23 cellular contexts compared by ENCODE assay signal in the genomic region with DNA sequence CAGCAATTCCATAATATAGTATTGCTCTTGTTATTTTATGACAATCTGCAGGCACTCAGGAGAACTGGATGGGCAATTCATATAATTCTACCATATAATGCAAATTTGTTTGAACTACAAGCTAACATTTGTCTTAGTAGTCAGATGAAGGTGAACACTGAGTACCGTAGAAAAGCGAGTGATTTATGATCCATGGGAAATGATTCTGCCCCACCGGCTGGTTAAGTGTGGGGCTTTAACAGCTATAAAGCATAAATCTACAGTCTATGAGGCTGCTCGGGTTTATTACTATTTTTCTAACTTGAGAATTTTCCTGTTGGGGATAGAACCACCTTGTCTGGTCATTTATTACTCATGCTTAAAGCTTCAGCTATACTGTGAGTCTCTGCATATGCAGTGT.
A peak's percentile ranks its signal among the peaks of the same experiment; 100 is the strongest.
DNase-seq lines count a peak whose midpoint lies in the region; ATAC-seq, FAIRE-seq and TF ChIP-seq lines count a peak whose summit lies in the region.
"Had no signal": no experiment of that assay in that cellular context is flagged by ENCODE, and none has a peak within 500 bp of the region (broad histone marks: within the 10 kb centered on the region; RNA-seq: fewer than 3 reads in every experiment).

No MANE protein-coding gene starts in this region.

- TF ChIP-seq CTCF in OCI-LY1 (IDR thresholded peaks at IDR 0.05; ENCODE audit: low read length) (no peak), HepG2 (CRISPR knock-in tag; IDR thresholded peaks at IDR 0.05) (no peak)

- no peaks in the 10 kb centered on the region for H4K20me1 ChIP-seq in OCI-LY1 (ENCODE audit: insufficient read depth, low read length)
- H4K20me1 ChIP-seq in HepG2 (ENCODE audit: insufficient read depth, low read length): no peaks in the 10 kb centered on the region
- H4K20me1 ChIP-seq: BLaER1 had no signal

- POLR2A ChIA-PET in HepG2 (lab: Yijun Ruan, JAX): no interaction called here

- DNase-seq in NCI-H1417 (lab: John Stamatoyannopoulos, UW): peak in 2 of 3 experiments; percentile 8 to 54
- DNase-seq in NCI-H1417 treated with DMSO at 0.1 percent for 48 hours (lab: John Stamatoyannopoulos, UW): no peak
- peak; percentile 63 for DNase-seq in left kidney (ENCODE audit: low read depth, low spot score)
- DNase-seq in HepG2 (ENCODE audit: low spot score): no peak
- DNase-seq in natural killer cell treated with Interleukin-12 subunit alpha and Interleukin-12 subunit beta and Interleukin-15 and Interleukin-18, amount 100 ng/mL, for 72 hours (ENCODE audit: low spot score): no peak
- no peak for DNase-seq in activated CD4-positive, alpha-beta T cell treated with anti-CD3 and anti-CD28 coated beads for 48 hours
- no peak for DNase-seq in cerebellum (ENCODE audit: low spot score)
- DNase-seq: Caco-2; CD4-positive, CD25-positive, alpha-beta regulatory T cell; CD8-positive, alpha-beta T cell; DMS153; DND-41; GOT3 had no signal

- H3K4me2 ChIP-seq in OCI-LY1 (ENCODE audit: low read length): no peak overlapping the region
- H3K4me2 ChIP-seq in HepG2 (ENCODE audit: low read depth, low read length): no peak overlapping the region
- H3K4me2 ChIP-seq: BLaER1 had no signal

- no peak for TF ChIP-seq EP300 in HepG2 (IDR thresholded peaks at IDR 0.05; ENCODE audit: low read depth in 2 of 2, low read length in 2 of 2)
- TF ChIP-seq EP300 in HepG2 (CRISPR knock-in tag; IDR thresholded peaks at IDR 0.05; ENCODE audit: borderline replicate concordance): no peak

- H3K27ac ChIP-seq in OCI-LY1 (ENCODE audit: low read depth, low read length, poor library complexity, severe bottlenecking) (no peak overlapping the region), HepG2 (ENCODE audit: extremely low read length, insufficient read depth, low read length) (no peak overlapping the region)
- H3K27ac ChIP-seq: 22Rv1, BLaER1, C4-2B had no signal

- in situ Hi-C loops in HepG2 (cut with HindIII; ENCODE audit: extremely low pct_ligation_motif_present, low pct_unique_long_range_greater_than_20kb): no loop called here

- H3K4me3 ChIP-seq in OCI-LY1 (ENCODE audit: low read depth, low read length, poor library complexity, severe bottlenecking) (no peak overlapping the region), HepG2 (replicated peaks in 1 of 3; ENCODE audit: insufficient read depth in 1 of 3, low read depth in 2 of 3, low read length in 3 of 3) (no peak overlapping the region)
- H3K4me3 ChIP-seq: BLaER1, HAP-1 had no signal

- H3F3A ChIP-seq in OCI-LY1 (ENCODE audit: insufficient read depth, low read length): no peaks in the 10 kb centered on the region

- H3K27ac Mint-ChIP-seq in natural killer cell treated with Interleukin-12 subunit alpha and Interleukin-12 subunit beta and Interleukin-15 and Interleukin-18, amount 100 ng/mL, for 72 hours: no peak overlapping the region
- H3K27ac Mint-ChIP-seq: B cell; CD4-positive, CD25-positive, alpha-beta regulatory T cell; CD8-positive, alpha-beta T cell had no signal

- H3K9me2 ChIP-seq in OCI-LY1 (ENCODE audit: low read depth, low read length): no peaks in the 10 kb centered on the region

- no peaks in the 10 kb centered on the region for H3K27me3 Mint-ChIP-seq in natural killer cell treated with Interleukin-12 subunit alpha and Interleukin-12 subunit beta and Interleukin-15 and Interleukin-18, amount 100 ng/mL, for 72 hours
- H3K27me3 Mint-ChIP-seq: B cell; CD4-positive, CD25-positive, alpha-beta regulatory T cell had no signal

- H2AFZ ChIP-seq in OCI-LY1 (ENCODE audit: low read length): peak overlapping the region; percentile 58; the same call in 1 of the 2 replicates
- no peak overlapping the region for H2AFZ ChIP-seq in HepG2 (ENCODE audit: low read length)

- no peaks in the 10 kb centered on the region for H3K4me1 Mint-ChIP-seq in natural killer cell treated with Interleukin-12 subunit alpha and Interleukin-12 subunit beta and Interleukin-15 and Interleukin-18, amount 100 ng/mL, for 72 hours (ENCODE audit: low read depth in 2 of 2)
- H3K4me1 Mint-ChIP-seq: B cell; CD4-positive, CD25-positive, alpha-beta regulatory T cell had no signal

- no peaks in the 10 kb centered on the region for H3K4me1 ChIP-seq in OCI-LY1 (ENCODE audit: insufficient read depth, low read length, severe bottlenecking)
- no peaks in the 10 kb centered on the region for H3K4me1 ChIP-seq in HepG2 (ENCODE audit: insufficient read depth, low read length)
- H3K4me1 ChIP-seq: BLaER1, Caco-2 had no signal

- H3K9ac ChIP-seq in OCI-LY1 (ENCODE audit: low read length) (no peak overlapping the region), HepG2 (ENCODE audit: insufficient read depth, low read depth, low read length) (no peak overlapping the region)
- H3K9ac ChIP-seq: BLaER1 had no signal

- no peak for FAIRE-seq in HepG2 (lab: Jason Lieb, UNC)
- FAIRE-seq: A204.1, G401.6, GM12892, H54 had no signal

- no peak for TF ChIP-seq POLR2A in HepG2 (IDR thresholded peaks at IDR 0.05; ENCODE audit: insufficient read depth in 1 of 2, low read depth in 2 of 2, low read length in 2 of 2)

- no TSS peak for BruUV-seq in HepG2 (replicated peaks; lab: Mats Ljungman, UMichigan)

- H3K36me3 ChIP-seq in OCI-LY1 (ENCODE audit: insufficient read depth, low read length): no peaks in the 10 kb centered on the region
- no peaks in the 10 kb centered on the region for H3K36me3 ChIP-seq in HepG2 (replicated peaks in 1 of 2; ENCODE audit: control insufficient read depth in 1 of 2, insufficient read depth in 2 of 2, low read length in 2 of 2)
- H3K36me3 ChIP-seq: BLaER1, HAP-1 had no signal

- H3K79me2 ChIP-seq in OCI-LY1 (ENCODE audit: insufficient read depth, low read length) (no peaks in the 10 kb centered on the region), HepG2 (ENCODE audit: insufficient read depth, low read length) (no peaks in the 10 kb centered on the region)

- H3K9me3 ChIP-seq in OCI-LY1 (ENCODE audit: low read length): no peaks in the 10 kb centered on the region
- H3K9me3 ChIP-seq in HepG2 (ENCODE audit: low read length): no peaks in the 10 kb centered on the region
- H3K9me3 ChIP-seq: BLaER1, Caco-2, HAP-1 had no signal

- H3K36me3 Mint-ChIP-seq in natural killer cell treated with Interleukin-12 subunit alpha and Interleukin-12 subunit beta and Interleukin-15 and Interleukin-18, amount 100 ng/mL, for 72 hours: peaks cover 4% of the 10 kb centered on the region
- H3K36me3 Mint-ChIP-seq: CD4-positive, CD25-positive, alpha-beta regulatory T cell; CD8-positive, alpha-beta T cell had no signal

- 38% methylated on average over 4 of the region's 4 CpGs for WGBS in HepG2 (ENCODE audit: low lambda C conversion rate)

- TF ChIP-seq RAD21 in HepG2 (CRISPR knock-in tag; IDR thresholded peaks at IDR 0.05): no peak

- CTCF ChIA-PET in HepG2 (lab: Yijun Ruan, JAX; ENCODE audit: low intra/inter-chr PET ratio, low total read pairs): no interaction called here

- no peak overlapping the region for H3K4me3 Mint-ChIP-seq in natural killer cell treated with Interleukin-12 subunit alpha and Interleukin-12 subunit beta and Interleukin-15 and Interleukin-18, amount 100 ng/mL, for 72 hours
- H3K4me3 Mint-ChIP-seq: B cell; CD4-positive, CD25-positive, alpha-beta regulatory T cell; CD8-positive, alpha-beta T cell had no signal

- intact Hi-C loops in HepG2 (cut with micrococcal nuclease; ENCODE audit: unreplicated experiment): no loop called here

- no peak for ATAC-seq in HepG2
- ATAC-seq in natural killer cell treated with Interleukin-12 subunit alpha and Interleukin-12 subunit beta and Interleukin-15 and Interleukin-18, amount 100 ng/mL, for 72 hours: no peak
- ATAC-seq: CD8-positive, alpha-beta T cell had no signal

- peaks cover 6% of the 10 kb centered on the region for H3K9me3 Mint-ChIP-seq in natural killer cell treated with Interleukin-12 subunit alpha and Interleukin-12 subunit beta and Interleukin-15 and Interleukin-18, amount 100 ng/mL, for 72 hours

- H3K27me3 ChIP-seq in OCI-LY1 (ENCODE audit: insufficient read depth, low read length) (no peaks in the 10 kb centered on the region), HepG2 (ENCODE audit: control insufficient read depth in 1 of 2, insufficient read depth in 2 of 2, low read length in 2 of 2) (no peaks in the 10 kb centered on the region)
- H3K27me3 ChIP-seq: BLaER1 had no signal

TF ChIP-seq in HepG2, 621 proteins besides CTCF, POLR2A, EP300 and RAD21:
- TF ChIP-seq TRIM24 (CRISPR knock-in tag; IDR thresholded peaks at IDR 0.05) (no peak), ZNF629 (CRISPR knock-in tag; conservative IDR thresholded peaks at IDR 0.05) (no peak), SALL2 (CRISPR knock-in tag; IDR thresholded peaks at IDR 0.05) (no peak), ZNF275 (CRISPR knock-in tag; IDR thresholded peaks at IDR 0.05; ENCODE audit: borderline replicate concordance) (no peak), DMAP1 (CRISPR knock-in tag; IDR thresholded peaks at IDR 0.05) (no peak)

Comparison
In these comparisons a context has a peak if more than half of its experiments do, and no peak if none do; other contexts are left out.
1. DNase-seq: peak in NCI-H1417 (2 of 3) and left kidney (single experiment); none in NCI-H1417 treated with DMSO at 0.1 percent for 48 hours (single experiment), HepG2 (single experiment), natural killer cell treated with Interleukin-12 subunit alpha and Interleukin-12 subunit beta and Interleukin-15 and Interleukin-18, amount 100 ng/mL, for 72 hours (single experiment), activated CD4-positive, alpha-beta T cell treated with anti-CD3 and anti-CD28 coated beads for 48 hours (single experiment) and cerebellum (single experiment).